Comparison of ENCODE assay signal across 20 cellular contexts in the genomic region with DNA sequence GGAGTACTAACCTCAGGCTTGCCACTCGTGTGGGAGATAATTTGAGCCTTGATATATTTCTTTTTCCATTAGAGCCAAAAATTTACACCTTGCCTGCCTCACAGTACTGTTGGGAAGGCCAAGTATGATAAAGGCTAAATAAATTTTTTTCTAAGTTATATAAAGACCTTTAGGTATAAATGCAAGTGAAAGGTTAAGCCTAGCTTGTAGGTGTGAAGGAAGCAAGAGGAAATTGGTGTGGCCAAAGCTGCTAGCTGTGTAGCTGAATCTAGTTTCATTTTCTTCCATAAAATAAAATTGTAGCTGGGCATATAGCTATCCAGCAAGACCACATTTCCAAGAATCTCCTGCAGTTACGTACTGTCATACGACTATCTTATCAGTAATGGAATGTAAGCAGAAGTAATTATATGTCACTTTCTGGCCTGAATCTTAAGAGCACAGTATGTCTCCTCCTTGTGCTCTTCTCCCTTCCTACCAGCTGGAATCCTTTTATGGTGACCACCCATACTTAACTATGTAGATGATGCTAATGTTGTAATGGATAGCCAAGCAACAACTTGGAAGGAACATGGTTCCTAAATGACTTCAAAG. TPM values are rescaled to one million over a fixed set of nuclear protein-coding genes. Genes with fewer than 3 reads are reported as not detected.
DNase-seq lines count a peak whose midpoint lies in the region; ATAC-seq and TF ChIP-seq lines count a peak whose summit lies in the region.
"Had no signal": no experiment of that assay in that cellular context is flagged by ENCODE, and none has a peak within 500 bp of the region (broad histone marks: within the 10 kb centered on the region; RNA-seq: fewer than 3 reads in every experiment).

No MANE protein-coding gene starts in this region.

- no peak overlapping the region for H2BK15ac ChIP-seq in mesendoderm (replicated peaks; ENCODE audit: low read depth)

- H2BK5ac ChIP-seq in mesendoderm (ENCODE audit: low read length) = no peak overlapping the region

- no peak overlapping the region for H3K9ac ChIP-seq in mesendoderm (ENCODE audit: low read length)
- H3K9ac ChIP-seq: BLaER1, GM23248 had no signal

- H3K4me1 ChIP-seq in mesendoderm (ENCODE audit: control insufficient read depth, low read depth, low read length) = no peaks in the 10 kb centered on the region
- H3K4me1 ChIP-seq in lower lobe of right lung = no peaks in the 10 kb centered on the region
- H3K4me1 ChIP-seq: BLaER1, HAP-1 had no signal

- no peaks in the 10 kb centered on the region for H3K9me3 ChIP-seq in lower lobe of right lung
- H3K9me3 ChIP-seq: BLaER1, HAP-1 had no signal

- no peak overlapping the region for H4K8ac ChIP-seq in mesendoderm (ENCODE audit: low read depth, low read length)

- ATAC-seq in lower lobe of right lung = no peak
- ATAC-seq: GM12878, HepG2 had no signal

- no peak overlapping the region for H3K4me2 ChIP-seq in mesendoderm (ENCODE audit: low read length)
- H3K4me2 ChIP-seq: BLaER1 had no signal

- H4K5ac ChIP-seq in mesendoderm (ENCODE audit: low read length) = no peak overlapping the region

- no peak overlapping the region for H3K56ac ChIP-seq in mesendoderm (ENCODE audit: low read length)

- H3K4me3 ChIP-seq in fibroblast of the aortic adventitia (ENCODE audit: low read depth, low read length) (no peak overlapping the region), mesendoderm (ENCODE audit: low read length) (no peak overlapping the region), lower lobe of right lung (no peak overlapping the region)
- H3K4me3 ChIP-seq: BLaER1, GM12878, GM23248, HAP-1 had no signal

- no peak overlapping the region for H2BK120ac ChIP-seq in mesendoderm (ENCODE audit: low read depth, low read length)

- H3K27ac ChIP-seq in mesendoderm (ENCODE audit: low read depth, low read length) = no peak overlapping the region
- no peak overlapping the region for H3K27ac ChIP-seq in lower lobe of right lung
- H3K27ac ChIP-seq: BLaER1, GM23248 had no signal

- H3K79me2 ChIP-seq in mesendoderm (ENCODE audit: control insufficient read depth, insufficient read depth, low read length) = no peaks in the 10 kb centered on the region

- no CpG with 5 or more reads among the region's 3 CpGs for WGBS in mesendoderm (ENCODE audit: extremely low coverage, insufficient coverage, low lambda C conversion rate)

- no peak overlapping the region for H2AK5ac ChIP-seq in mesendoderm (ENCODE audit: low read length)

- H3K18ac ChIP-seq in mesendoderm (ENCODE audit: low read length) = no peak overlapping the region

- TF ChIP-seq CTCF in fibroblast of the aortic adventitia (IDR thresholded peaks at IDR 0.05; ENCODE audit: insufficient read depth, low read length) (no peak), lower lobe of right lung (IDR thresholded peaks at IDR 0.05) (no peak)

- intact Hi-C loops in lower lobe of right lung (cut with DNase I) = no loop called here

- no peak overlapping the region for H3K4ac ChIP-seq in mesendoderm (ENCODE audit: low read depth, low read length)

- H3K23ac ChIP-seq in mesendoderm (ENCODE audit: low read length) = no peak overlapping the region

- no peaks in the 10 kb centered on the region for H3K36me3 ChIP-seq in mesendoderm (ENCODE audit: control insufficient read depth, insufficient read depth, low read length)
- H3K36me3 ChIP-seq in lower lobe of right lung = no peaks in the 10 kb centered on the region
- H3K36me3 ChIP-seq: BLaER1, HAP-1 had no signal

- H3K79me1 ChIP-seq in mesendoderm (ENCODE audit: low read length) = no peaks in the 10 kb centered on the region

- H3K27me3 ChIP-seq in mesendoderm (ENCODE audit: insufficient read depth, low read length, poor library complexity) = no peaks in the 10 kb centered on the region
- H3K27me3 ChIP-seq in lower lobe of right lung (ENCODE audit: low read depth) = no peaks in the 10 kb centered on the region

- DNase-seq in OCI-M1 (lab: John Stamatoyannopoulos, UW) (peak; percentile 74), amniotic epithelial cell (ENCODE audit: low read depth) (peak; percentile 60), fibroblast of the aortic adventitia (ENCODE audit: low read depth) (peak; percentile 13), mesendoderm (peak; percentile 41), NOMO-1 treated with DMSO at 0.1 percent for 48 hours (lab: John Stamatoyannopoulos, UW; ENCODE audit: unreplicated experiment) (no peak), amniotic stem cell (lab: John Stamatoyannopoulos, UW) (no peak), lower lobe of right lung (no peak), UCSD-AML1 (lab: John Stamatoyannopoulos, UW; ENCODE audit: unreplicated experiment) (no peak)
- DNase-seq: 8988T; Calu3; CD4-positive, alpha-beta memory T cell; DMS79 treated with DMSO at 0.1 percent for 48 hours; GF-D8; GM23248 had no signal

RNA-seq across cellular contexts. Expression of a gene that starts 14.3 kb away (rescaled TPM):
- 29.4 and 33.2 TPM in 2 replicates for total RNA-seq in fibroblast of the aortic adventitia (ENCODE audit: low replicate concordance)
- polyA plus RNA-seq in mesendoderm (2013, experiment 1 of 2) = 3.5 TPM
- polyA plus RNA-seq in mesendoderm (2013, experiment 2 of 2) = 4.0 TPM
- 33.8 TPM for total RNA-seq in lower lobe of right lung
- total RNA-seq: A673; CD4-positive, alpha-beta memory T cell had no signal
- polyA plus RNA-seq: CD14-positive monocyte; CD4-positive, alpha-beta memory T cell had no signal

Comparison
In these comparisons a context has a peak if more than half of its experiments do, and no peak if none do; other contexts are left out.
1. DNase-seq: peak in OCI-M1 (single experiment), amniotic epithelial cell (single experiment), fibroblast of the aortic adventitia (single experiment) and mesendoderm (single experiment); none in NOMO-1 treated with DMSO at 0.1 percent for 48 hours (single experiment), amniotic stem cell (single experiment), lower lobe of right lung (single experiment) and UCSD-AML1 (single experiment).